ENCODE assay signal across 17 cellular contexts in the genomic region with DNA sequence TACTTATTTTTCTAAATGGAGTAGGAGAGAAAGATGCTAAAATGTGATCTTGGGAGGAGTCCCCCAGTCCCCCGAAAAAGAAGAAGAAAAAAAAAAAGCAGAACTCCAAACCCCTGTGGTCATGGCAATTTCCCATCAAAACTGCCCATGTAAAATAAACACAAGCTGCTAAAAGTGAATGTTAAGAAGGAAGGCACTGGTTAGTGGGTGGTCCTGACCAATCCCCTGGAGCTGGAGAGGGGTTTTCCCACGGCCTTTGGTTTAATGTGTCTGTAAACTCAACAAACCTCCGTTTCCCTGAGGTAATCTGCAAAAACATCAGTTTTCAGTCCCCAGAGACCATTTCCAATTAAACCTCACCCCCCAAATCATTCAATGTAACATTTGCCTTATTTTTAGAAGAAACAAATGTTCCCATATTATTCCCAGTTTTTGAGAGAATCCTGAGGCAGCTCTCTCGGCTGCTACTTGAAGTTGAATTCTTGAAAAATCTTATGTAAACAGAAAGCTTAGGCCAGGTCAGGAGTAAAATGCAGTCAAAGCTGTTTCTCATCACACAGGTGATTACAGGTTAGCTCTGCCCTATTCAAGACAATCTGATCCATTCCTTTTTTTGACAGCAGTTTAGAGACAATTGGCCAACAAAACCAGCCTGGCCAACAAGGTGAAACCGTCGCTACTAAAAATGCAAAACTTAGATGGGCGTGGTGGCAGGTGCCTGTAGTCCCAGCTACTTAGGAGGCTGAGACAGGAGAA. TPM values are rescaled to one million over a fixed set of nuclear protein-coding genes. Genes with fewer than 3 reads are reported as not detected.
DNase-seq lines count a peak whose midpoint lies in the region; ATAC-seq, FAIRE-seq and TF ChIP-seq lines count a peak whose summit lies in the region.
"Had no signal": no experiment of that assay in that cellular context is flagged by ENCODE, and none has a peak within 500 bp of the region (broad histone marks: within the 10 kb centered on the region; RNA-seq: fewer than 3 reads in every experiment).

No MANE protein-coding gene starts in this region.

- peak overlapping the region; percentile 68 for H3K27ac Mint-ChIP-seq in stimulated activated naive B cell treated with anti-CD40 and anti-IgM and Interleukin-4, amounts not matched to agents 10 μg/mL and 1 μg/mL and 100 μg/mL, for 72 hours
- H3K27ac Mint-ChIP-seq: activated naive CD4-positive, alpha-beta T cell treated with anti-CD3 and anti-CD28 coated beads, Interleukin-2, amount 50 U/mL, for 24 hours had no signal

- no peaks in the 10 kb centered on the region for H3K9me3 ChIP-seq in endothelial cell of umbilical vein (replicated peaks; ENCODE audit: control insufficient read depth, insufficient read depth, low read length)
- H3K9me3 ChIP-seq: MG63, psoas muscle had no signal

- H3K4me3 Mint-ChIP-seq in stimulated activated naive B cell treated with anti-CD40 and anti-IgM and Interleukin-4, amounts not matched to agents 10 μg/mL and 1 μg/mL and 100 μg/mL, for 72 hours, result no peak overlapping the region
- H3K4me3 Mint-ChIP-seq: activated naive CD4-positive, alpha-beta T cell treated with anti-CD3 and anti-CD28 coated beads, Interleukin-2, amount 50 U/mL, for 24 hours had no signal

- intact Hi-C loops in endothelial cell of umbilical vein (cut with micrococcal nuclease), result no loop called here

- no peaks in the 10 kb centered on the region for H3K9me3 Mint-ChIP-seq in stimulated activated naive B cell treated with anti-CD40 and anti-IgM and Interleukin-4, amounts not matched to agents 10 μg/mL and 1 μg/mL and 100 μg/mL, for 72 hours
- H3K9me3 Mint-ChIP-seq: activated naive CD4-positive, alpha-beta T cell treated with anti-CD3 and anti-CD28 coated beads, Interleukin-2, amount 50 U/mL, for 24 hours had no signal

- TF ChIP-seq POLR2A in endothelial cell of umbilical vein (IDR thresholded peaks at IDR 0.05; ENCODE audit: low read depth, low read length), result no peak

- H3K79me2 ChIP-seq in endothelial cell of umbilical vein (ENCODE audit: control insufficient read depth, insufficient read depth, low read length), result no peaks in the 10 kb centered on the region

- peaks cover 0 to 9% of the 10 kb centered on the region in 2 experiments for H3K36me3 ChIP-seq in endothelial cell of umbilical vein (ENCODE audit: control insufficient read depth in 2 of 2, extremely low read depth in 1 of 2, insufficient read depth in 2 of 2, low read length in 2 of 2)
- H3K36me3 ChIP-seq: MG63 had no signal

- peaks cover 35 to 52% of the 10 kb centered on the region in 2 donors for H3K4me1 Mint-ChIP-seq in stimulated activated naive B cell treated with anti-CD40 and anti-IgM and Interleukin-4, amounts not matched to agents 10 μg/mL and 1 μg/mL and 100 μg/mL, for 72 hours

- no peak overlapping the region for H3K27ac ChIP-seq in endothelial cell of umbilical vein (ENCODE audit: insufficient read depth, low read depth, low read length)

- no peaks in the 10 kb centered on the region for H3K27me3 ChIP-seq in endothelial cell of umbilical vein (ENCODE audit: control insufficient read depth in 2 of 2, insufficient read depth in 2 of 2, low read length in 2 of 2)
- H3K27me3 ChIP-seq: MG63 had no signal

- peaks cover 0 to 6% of the 10 kb centered on the region in 2 donors for H3K27me3 Mint-ChIP-seq in stimulated activated naive B cell treated with anti-CD40 and anti-IgM and Interleukin-4, amounts not matched to agents 10 μg/mL and 1 μg/mL and 100 μg/mL, for 72 hours

- no peak overlapping the region for H3K4me2 ChIP-seq in endothelial cell of umbilical vein (ENCODE audit: insufficient read depth, low read length)

- no peak overlapping the region for H2AFZ ChIP-seq in endothelial cell of umbilical vein (ENCODE audit: low read depth, low read length)

- peaks cover 7% of the 10 kb centered on the region for H3K4me1 ChIP-seq in endothelial cell of umbilical vein (ENCODE audit: control insufficient read depth, extremely low read depth, insufficient read depth, low read length)
- H3K4me1 ChIP-seq: psoas muscle had no signal

- no peak for TF ChIP-seq CTCF in endothelial cell of umbilical vein (IDR thresholded peaks at IDR 0.05; ENCODE audit: extremely low read depth in 1 of 2, insufficient read depth in 1 of 2, low read depth in 1 of 2, low read length in 2 of 2)

- peaks cover 0 to 4% of the 10 kb centered on the region in 2 donors for H3K36me3 Mint-ChIP-seq in stimulated activated naive B cell treated with anti-CD40 and anti-IgM and Interleukin-4, amounts not matched to agents 10 μg/mL and 1 μg/mL and 100 μg/mL, for 72 hours
- H3K36me3 Mint-ChIP-seq: activated naive CD4-positive, alpha-beta T cell treated with anti-CD3 and anti-CD28 coated beads, Interleukin-2, amount 50 U/mL, for 24 hours had no signal

- H3K9me1 ChIP-seq in endothelial cell of umbilical vein (replicated peaks; ENCODE audit: control insufficient read depth, extremely low read depth, insufficient read depth, low read length), result no peaks in the 10 kb centered on the region

- H4K20me1 ChIP-seq in endothelial cell of umbilical vein (replicated peaks; ENCODE audit: control insufficient read depth, extremely low read depth, insufficient read depth, low read length), result no peaks in the 10 kb centered on the region

- CTCF ChIA-PET in endothelial cell of umbilical vein (lab: Charles Lee), result interaction anchor here (1.1 to 1.4 kb wide), 2 partner anchors 25 to 28 kb away, joined by 5 read pairs; no protein-coding TSS in a partner anchor

- no TSS peak for BruUV-seq in endothelial cell of umbilical vein (replicated peaks; lab: Mats Ljungman, UMichigan)

- H3K9ac ChIP-seq in endothelial cell of umbilical vein (replicated peaks; ENCODE audit: extremely low read depth, insufficient read depth, low read length), result no peak overlapping the region

- peak; percentile 15 for FAIRE-seq in endothelial cell of umbilical vein (lab: Jason Lieb, UNC)

- DNase-seq in NK-92 treated with Interleukin-12 subunit alpha and Interleukin-12 subunit beta, amount 100 ng/mL, for 24 hours (lab: John Stamatoyannopoulos, UW), result peak; percentile 28
- no peak for DNase-seq in NK-92 (lab: John Stamatoyannopoulos, UW; ENCODE audit: unreplicated experiment)
- DNase-seq in NOMO-1 (lab: John Stamatoyannopoulos, UW; ENCODE audit: unreplicated experiment in 2 of 2), result peak; percentile 59 to 68
- DNase-seq in endothelial cell of umbilical vein (ENCODE audit: low read depth, low spot score), result no peak
- no peak for DNase-seq in stimulated activated naive B cell treated with anti-CD40 and anti-IgM and Interleukin-4, amounts not matched to agents 10 μg/mL and 1 μg/mL and 100 μg/mL, for 72 hours
- no peak for DNase-seq in effector CD4-positive, alpha-beta T cell
- DNase-seq in iPS-NIHi11 (ENCODE audit: low spot score), result no peak
- no peak for DNase-seq in NCI-H524 (lab: John Stamatoyannopoulos, UW)
- DNase-seq: 8988T, glutamatergic neuron, HCEC 1CT, mammary epithelial cell, MG63, NCI-H510A treated with DMSO at 0.1 percent for 48 hours, psoas muscle, T-helper 1 cell had no signal

- POLR2A ChIA-PET in endothelial cell of umbilical vein (lab: Charles Lee), result interaction anchor here (0.6 kb wide), 1 partner anchor 20 kb away, joined by 3 read pairs; no protein-coding TSS in a partner anchor

- ATAC-seq in stimulated activated naive B cell treated with anti-CD40 and anti-IgM and Interleukin-4, amounts not matched to agents 10 μg/mL and 1 μg/mL and 100 μg/mL, for 72 hours (replicated peaks), result no peak
- ATAC-seq: psoas muscle had no signal

- dilution Hi-C loops in endothelial cell of umbilical vein (cut with MboI; ENCODE audit: extremely low pct_ligation_motif_present, low sequenced_read_pairs), result no loop called here

- no peak overlapping the region for H3K4me3 ChIP-seq in endothelial cell of umbilical vein (replicated peaks in 1 of 3; ENCODE audit: insufficient read depth in 1 of 3, low read depth in 1 of 3, low read length in 3 of 3)
- H3K4me3 ChIP-seq: MG63, psoas muscle had no signal

RNA-seq across cellular contexts. Expression of gene RAB3D, which starts 17.0 kb away (rescaled TPM):
- total RNA-seq in endothelial cell of umbilical vein, result 41.1 and 48.2 TPM in 2 replicates
- polyA plus RNA-seq in endothelial cell of umbilical vein, result 34.1 and 35.4 TPM in 2 replicates
- polyA plus RNA-seq in endothelial cell of umbilical vein (2011; cell fraction: cytosol; rRNA removed), result 26.2 and 31.8 TPM in 2 replicates
- polyA plus RNA-seq in endothelial cell of umbilical vein (2011; cell fraction: nucleus; rRNA removed), result 17.1 and 19.0 TPM in 2 replicates
- 10.4 and 11.5 TPM in 2 replicates for polyA plus RNA-seq in endothelial cell of umbilical vein (2012)
- polyA minus RNA-seq in endothelial cell of umbilical vein, result 143 and 179 TPM in 2 replicates
- 15.7 TPM for polyA minus RNA-seq in endothelial cell of umbilical vein (2011; cell fraction: cytosol; rRNA and poly(A)+ RNA removed)
- polyA minus RNA-seq in endothelial cell of umbilical vein (2011; cell fraction: nucleus; rRNA and poly(A)+ RNA removed), result 23.1 and 24.0 TPM in 2 replicates

RNA-seq across cellular contexts. Expression of gene TMEM205, which starts 23.6 kb away (rescaled TPM):
- 57.3 and 58.9 TPM in 2 replicates for total RNA-seq in endothelial cell of umbilical vein
- polyA plus RNA-seq in endothelial cell of umbilical vein, result 345 and 364 TPM in 2 replicates
- polyA plus RNA-seq in endothelial cell of umbilical vein (2011; cell fraction: cytosol; rRNA removed), result 252 and 288 TPM in 2 replicates
- polyA plus RNA-seq in endothelial cell of umbilical vein (2011; cell fraction: nucleus; rRNA removed), result 148 and 156 TPM in 2 replicates
- 85.8 and 87.3 TPM in 2 replicates for polyA plus RNA-seq in endothelial cell of umbilical vein (2012)
- polyA minus RNA-seq in endothelial cell of umbilical vein, result 99.9 and 106 TPM in 2 replicates
- 20.3 TPM for polyA minus RNA-seq in endothelial cell of umbilical vein (2011; cell fraction: cytosol; rRNA and poly(A)+ RNA removed)
- 14.5 and 17.6 TPM in 2 replicates for polyA minus RNA-seq in endothelial cell of umbilical vein (2011; cell fraction: nucleus; rRNA and poly(A)+ RNA removed)

RNA-seq across cellular contexts. Expression of gene CCDC159, which starts 23.9 kb away (rescaled TPM):
- total RNA-seq in endothelial cell of umbilical vein, result 30.3 and 31.6 TPM in 2 replicates
- 28.2 and 30.0 TPM in 2 replicates for polyA plus RNA-seq in endothelial cell of umbilical vein
- polyA plus RNA-seq in endothelial cell of umbilical vein (2011; cell fraction: cytosol; rRNA removed), result 20.0 and 24.7 TPM in 2 replicates
- 181 and 184 TPM in 2 replicates for polyA plus RNA-seq in endothelial cell of umbilical vein (2011; cell fraction: nucleus; rRNA removed)
- polyA plus RNA-seq in endothelial cell of umbilical vein (2012), result 24.1 and 35.7 TPM in 2 replicates
- polyA minus RNA-seq in endothelial cell of umbilical vein, result 12.7 and 27.0 TPM in 2 replicates
- 2.5 TPM for polyA minus RNA-seq in endothelial cell of umbilical vein (2011; cell fraction: cytosol; rRNA and poly(A)+ RNA removed)
- polyA minus RNA-seq in endothelial cell of umbilical vein (2011; cell fraction: nucleus; rRNA and poly(A)+ RNA removed), result 21.9 and 31.9 TPM in 2 replicates

RNA-seq across cellular contexts. Expression of gene TSPAN16, which starts 26.5 kb away (rescaled TPM):
- total RNA-seq in endothelial cell of umbilical vein, result not detected in 2 replicates
- polyA plus RNA-seq in endothelial cell of umbilical vein, result not detected in 2 replicates
- not detected in 2 replicates for polyA plus RNA-seq in endothelial cell of umbilical vein (2011; cell fraction: cytosol; rRNA removed)
- not detected in 2 replicates for polyA plus RNA-seq in endothelial cell of umbilical vein (2011; cell fraction: nucleus; rRNA removed)
- not detected in 2 replicates for polyA plus RNA-seq in endothelial cell of umbilical vein (2012)
- not detected in 2 replicates for polyA minus RNA-seq in endothelial cell of umbilical vein
- not detected for polyA minus RNA-seq in endothelial cell of umbilical vein (2011; cell fraction: cytosol; rRNA and poly(A)+ RNA removed)
- polyA minus RNA-seq in endothelial cell of umbilical vein (2011; cell fraction: nucleus; rRNA and poly(A)+ RNA removed), result not detected in 2 replicates
- total RNA-seq: mammary epithelial cell, psoas muscle had no signal
- polyA plus RNA-seq: mammary epithelial cell, psoas muscle had no signal

RNA-seq across cellular contexts. Expression of gene PLPPR2, which starts 32.8 kb away (rescaled TPM):
- total RNA-seq in endothelial cell of umbilical vein, result 22.8 and 23.7 TPM in 2 replicates
- 28.7 and 34.5 TPM in 2 replicates for polyA plus RNA-seq in endothelial cell of umbilical vein
- 14.0 and 19.1 TPM in 2 replicates for polyA plus RNA-seq in endothelial cell of umbilical vein (2011; cell fraction: cytosol; rRNA removed)
- 36.5 and 47.7 TPM in 2 replicates for polyA plus RNA-seq in endothelial cell of umbilical vein (2011; cell fraction: nucleus; rRNA removed)
- polyA plus RNA-seq in endothelial cell of umbilical vein (2012), result 24.8 and 32.4 TPM in 2 replicates
- 10.7 and 14.5 TPM in 2 replicates for polyA minus RNA-seq in endothelial cell of umbilical vein
- polyA minus RNA-seq in endothelial cell of umbilical vein (2011; cell fraction: cytosol; rRNA and poly(A)+ RNA removed), result 6.2 TPM
- 5.4 and 14.8 TPM in 2 replicates for polyA minus RNA-seq in endothelial cell of umbilical vein (2011; cell fraction: nucleus; rRNA and poly(A)+ RNA removed)

Comparison
In these comparisons a context has a peak if more than half of its experiments do, and no peak if none do; other contexts are left out.
1. DNase-seq: peak in NK-92 treated with Interleukin-12 subunit alpha and Interleukin-12 subunit beta, amount 100 ng/mL, for 24 hours (single experiment) and NOMO-1 (2 of 2); none in NK-92 (single experiment), endothelial cell of umbilical vein (single experiment), stimulated activated naive B cell treated with anti-CD40 and anti-IgM and Interleukin-4, amounts not matched to agents 10 μg/mL and 1 μg/mL and 100 μg/mL, for 72 hours (single experiment), effector CD4-positive, alpha-beta T cell (single experiment), iPS-NIHi11 (single experiment) and NCI-H524 (0 of 2).